28 cellular contexts compared by ENCODE assay signal in genomic region chr2:233297076-233297475, GRCh38. TPM values are rescaled to one million over a fixed set of nuclear protein-coding genes. Genes with fewer than 3 reads are reported as not detected.
"Had no signal": no experiment of that assay in that cellular context is flagged by ENCODE, and none has a peak within 500 bp of the region (broad histone marks: within the 10 kb centered on the region; RNA-seq: fewer than 3 reads in every experiment).

No MANE protein-coding gene starts in this region.

- ATAC-seq: Panc1, Right ventricle myocardium inferior had no signal

- H3K27me3 Mint-ChIP-seq: activated CD4-positive, alpha-beta memory T cell treated with anti-CD3 and anti-CD28 coated beads, Interleukin-2, amount 10 ng/mL, durations not matched to agents 7 days and 5 days; activated naive CD4-positive, alpha-beta T cell treated with anti-CD3 and anti-CD28 coated beads, Interleukin-2, amount 50 U/mL, for 24 hours; brain; central memory CD8-positive, alpha-beta T cell; T-cell had no signal

- H3K4me1 Mint-ChIP-seq: activated CD4-positive, alpha-beta memory T cell treated with anti-CD3 and anti-CD28 coated beads, Interleukin-2, amount 10 ng/mL, durations not matched to agents 7 days and 5 days; activated naive CD4-positive, alpha-beta T cell treated with anti-CD3 and anti-CD28 coated beads, Interleukin-2, amount 50 U/mL, for 24 hours; brain had no signal

- DNase-seq: activated CD4-positive, alpha-beta memory T cell treated with anti-CD3 and anti-CD28 coated beads, Interleukin-2, amount 10 ng/mL, durations not matched to agents 7 days and 5 days; activated CD4-positive, alpha-beta T cell treated with anti-CD3 and anti-CD28 coated beads, Interleukin-2, amount 50 U/mL, for 1 hour; activated CD4-positive, CD25-positive, alpha-beta regulatory T cell; activated effector memory CD4-positive, alpha-beta T cell treated with Interleukin-2 at 50 U/mL for 16 hours; activated naive CD4-positive, alpha-beta T cell; activated T-cell treated with anti-CD3 and anti-CD28 coated beads for 4 hours; amygdala; KG1; NCI-H1092; NCI-H1694; NCI-H2029; NCI-H2107; NCI-H2171 treated with DMSO at 0.1 percent for 48 hours; NCI-H226; NCI-H510A treated with DMSO at 0.1 percent for 48 hours; NCI-H69; NK-92 treated with Interleukin-12 subunit alpha and Interleukin-12 subunit beta, amount 100 ng/mL, for 24 hours; OCI-M1; RPMI8226; T-cell had no signal

- H3K9me3 Mint-ChIP-seq: activated CD4-positive, alpha-beta memory T cell treated with anti-CD3 and anti-CD28 coated beads, Interleukin-2, amount 10 ng/mL, durations not matched to agents 7 days and 5 days; activated naive CD4-positive, alpha-beta T cell treated with anti-CD3 and anti-CD28 coated beads, Interleukin-2, amount 50 U/mL, for 24 hours; brain; central memory CD8-positive, alpha-beta T cell; T-cell had no signal

- H3K4me3 Mint-ChIP-seq: activated CD4-positive, alpha-beta memory T cell treated with anti-CD3 and anti-CD28 coated beads, Interleukin-2, amount 10 ng/mL, durations not matched to agents 7 days and 5 days; activated naive CD4-positive, alpha-beta T cell treated with anti-CD3 and anti-CD28 coated beads, Interleukin-2, amount 50 U/mL, for 24 hours; brain; central memory CD8-positive, alpha-beta T cell; T-cell had no signal

RNA-seq across cellular contexts. Expression of gene SAG, which starts 10.5 kb away (rescaled TPM):
- total RNA-seq: astrocyte, LHCN-M2, M059J, Right ventricle myocardium inferior had no signal
